8 cellular contexts compared by ENCODE assay signal in genomic region chr6:159968295-159969203, GRCh38. TPM values are rescaled to one million over a fixed set of nuclear protein-coding genes. Genes with fewer than 3 reads are reported as not detected.
DNase-seq lines count a peak whose midpoint lies in the region; ATAC-seq, FAIRE-seq and TF ChIP-seq lines count a peak whose summit lies in the region.

Gene IGF2R (plus strand): TSS chr6:159969082. CDS start chr6:159969247, 165 bp downstream.

- FAIRE-seq in GM19239 (lab: Jason Lieb, UNC): peak; percentile 87

- 2% methylated on average over 68 of the region's 68 CpGs for WGBS in liver

- TF ChIP-seq CTCF in liver (IDR thresholded peaks at IDR 0.05; ENCODE audit: low read depth, low read length, missing input control): peak; percentile 18

- H3K9me3 ChIP-seq in liver (ENCODE audit: control insufficient read depth in 4 of 4, low read length in 3 of 4): no peaks in the 10 kb centered on the region

- DNase-seq in C1 segment of cervical spinal cord (lab: John Stamatoyannopoulos, UW) (peak; percentile 32 to 87 (median 77)), GM19239 (ENCODE audit: insufficient read length, low spot score) (peak; percentile 96), NCI-H748 (lab: John Stamatoyannopoulos, UW; ENCODE audit: unreplicated experiment) (peak; percentile 93), dermis blood vessel endothelial cell (peak; percentile 89)
- DNase-seq in activated CD4-positive, alpha-beta T cell treated with anti-CD3 and anti-CD28 coated beads, Interleukin-2, amount 50 U/mL, for 48 hours: peak; percentile 93 to 94
- DNase-seq in stimulated activated CD4-positive, alpha-beta T cell treated with anti-CD3 and anti-CD28 coated beads, Interleukin-4, amount 100 ng/mL, for 1 hour: peak; percentile 94

- peak within 1 kb of the TSS; percentile 86 to 95 for H3K9ac ChIP-seq in liver (ENCODE audit: low read depth in 1 of 2, low read length in 2 of 2)

- H3K27ac ChIP-seq in liver (ENCODE audit: low read depth in 1 of 2, low read length in 2 of 2): peak within 1 kb of the TSS; percentile 90 to 93

- H3K4me3 ChIP-seq in liver (ENCODE audit: low read depth in 1 of 3, low read length in 3 of 3): peak within 1 kb of the TSS; percentile 68 to 98 (median 77)

- no peaks in the 10 kb centered on the region for H3K36me3 ChIP-seq in liver (ENCODE audit: control insufficient read depth in 4 of 4, insufficient read depth in 3 of 4, low read depth in 1 of 4, low read length in 3 of 4)

- peaks cover 3 to 21% (median 6%) of the 10 kb centered on the region in 4 donors for H3K4me1 ChIP-seq in liver (ENCODE audit: control insufficient read depth in 4 of 4, insufficient read depth in 4 of 4, low read length in 3 of 4)

- H3K27me3 ChIP-seq in liver (ENCODE audit: control insufficient read depth in 4 of 4, insufficient read depth in 4 of 4, low read length in 3 of 4): no peaks in the 10 kb centered on the region

- peak in 1 of 2 donors; percentile 19 for TF ChIP-seq RAD21 in liver (IDR thresholded peaks at IDR 0.05)

- ATAC-seq in HG03439 (IDR thresholded peaks at IDR 0.05; ENCODE audit: unreplicated experiment): peak; percentile 91

TF ChIP-seq in liver, 16 proteins besides CTCF, POLR2A, EP300 and RAD21:
- TF ChIP-seq TAF1 (conservative IDR thresholded peaks at IDR 0.05) (no peak), GABPA (IDR thresholded peaks at IDR 0.05 in 1 of 2, conservative IDR thresholded peaks at IDR 0.05 in 1 of 2) (peak in 1 of 2 donors; percentile 43), HNF4A (conservative IDR thresholded peaks at IDR 0.05) (no peak), NR2F2 (IDR thresholded peaks at IDR 0.05) (no peak)

RNA-seq across cellular contexts. Expression of gene IGF2R, which starts in this region (rescaled TPM):
- total RNA-seq in dermis blood vessel endothelial cell (120 and 153 TPM in 2 replicates), liver (10 to 100 TPM; 67.3 to 84.9 TPM)
- polyA plus RNA-seq in liver: 10 to 100 TPM; 16.6 to 24.1 TPM

Comparison
In these comparisons a context has a peak if more than half of its experiments do, and no peak if none do; other contexts are left out.
1. Peak in every context shown above with its lines: DNase-seq, ATAC-seq, H3K4me3 ChIP-seq and H3K27ac ChIP-seq.